Comparison of ENCODE assay signal across 1 cellular context in genomic region chr14:36450550-36450949, GRCh38.
A peak's percentile ranks its signal among the peaks of the same experiment; 100 is the strongest.
TF ChIP-seq lines count a peak whose summit lies in the region.

No MANE protein-coding gene starts in this region.

TF ChIP-seq in HepG2, 621 proteins besides CTCF, POLR2A, EP300 and RAD21 (continued from another document):
- TF ChIP-seq ZBTB33 (CRISPR knock-in tag; IDR thresholded peaks at IDR 0.05) (0 out of 2 replicates have a peak, but pooled peaks have one; percentile 16), SUZ12 (IDR thresholded peaks at IDR 0.05; ENCODE audit: low read depth, low read length) (no peak), NBN (conservative IDR thresholded peaks at IDR 0.05) (no peak)
